ENCODE assay signal across 16 cellular contexts in the genomic region with DNA sequence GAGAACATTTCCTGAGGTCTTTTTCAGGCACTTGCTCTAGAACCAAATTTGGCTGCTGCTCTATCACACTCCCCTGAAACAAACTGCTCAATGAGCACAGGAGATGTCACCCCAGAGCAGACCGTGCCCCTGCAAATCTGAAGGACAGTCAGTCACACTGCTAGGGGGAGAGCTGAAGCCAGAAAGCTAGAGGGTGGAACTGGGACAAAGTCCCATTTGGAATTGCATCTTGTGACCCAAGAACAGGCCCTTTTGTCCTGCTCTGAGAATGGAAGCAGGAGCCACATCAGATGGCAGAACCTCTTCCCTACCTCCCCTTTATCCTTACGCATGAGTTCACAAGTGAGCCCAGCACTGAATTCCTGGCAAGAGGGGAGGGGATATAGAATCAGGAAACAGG.
A peak's percentile ranks its signal among the peaks of the same experiment; 100 is the strongest.
DNase-seq lines count a peak whose midpoint lies in the region; ATAC-seq, FAIRE-seq and TF ChIP-seq lines count a peak whose summit lies in the region.
"Had no signal": no experiment of that assay in that cellular context is flagged by ENCODE, and none has a peak within 500 bp of the region (broad histone marks: within the 10 kb centered on the region; RNA-seq: fewer than 3 reads in every experiment).

No MANE protein-coding gene starts in this region.

- peak overlapping the region; percentile 57 for H3K27ac Mint-ChIP-seq in nephron progenitor cell
- H3K27ac Mint-ChIP-seq: B cell; CD4-positive, alpha-beta T cell; HFFc6 had no signal

- ATAC-seq in mucosa of descending colon, result no peak

- H3K9me3 ChIP-seq in hepatocyte (ENCODE audit: low read depth) (no peaks in the 10 kb centered on the region), prostate gland (no peaks in the 10 kb centered on the region), mucosa of descending colon (no peaks in the 10 kb centered on the region)

- H3K27ac ChIP-seq in hepatocyte (peak overlapping the region; percentile 56), prostate gland (no peak overlapping the region)
- H3K27ac ChIP-seq: HL-60 had no signal

- peaks cover 40% of the 10 kb centered on the region for H3K36me3 Mint-ChIP-seq in nephron progenitor cell (ENCODE audit: low read depth)

- no peaks in the 10 kb centered on the region for H3K9me2 ChIP-seq in hepatocyte (replicated peaks; ENCODE audit: insufficient read depth)

- no peaks in the 10 kb centered on the region for H4K20me1 ChIP-seq in hepatocyte (ENCODE audit: insufficient read depth, poor library complexity, severe bottlenecking)

- H3K4me3 ChIP-seq in hepatocyte (no peak overlapping the region), prostate gland (no peak overlapping the region), mucosa of descending colon (no peak overlapping the region)

- TF ChIP-seq POLR2A in prostate gland (IDR thresholded peaks at IDR 0.05), result no peak

- peaks cover 3% of the 10 kb centered on the region for H3K4me1 ChIP-seq in hepatocyte (ENCODE audit: insufficient read depth)
- no peaks in the 10 kb centered on the region for H3K4me1 ChIP-seq in prostate gland (replicated peaks)
- H3K4me1 ChIP-seq in mucosa of descending colon (ENCODE audit: low read depth), result no peaks in the 10 kb centered on the region

- no peaks in the 10 kb centered on the region for H3K27me3 Mint-ChIP-seq in nephron progenitor cell (ENCODE audit: low read depth, poor library complexity)
- H3K27me3 Mint-ChIP-seq: B cell; CD4-positive, alpha-beta T cell had no signal

- peak; percentile 17 for DNase-seq in astrocyte of the hippocampus (ENCODE audit: low read depth, low spot score)
- DNase-seq in hepatocyte (ENCODE audit: low spot score), result no peak
- no peak for DNase-seq in nephron progenitor cell
- DNase-seq in urothelium cell line (ENCODE audit: low spot score), result no peak
- no peak for DNase-seq in prostate gland (ENCODE audit: low spot score)
- DNase-seq in mucosa of descending colon, result no peak
- DNase-seq in mucosa of gallbladder (ENCODE audit: low spot score), result no peak
- DNase-seq: Calu3; CD4-positive, alpha-beta T cell; HCEC 1CT; HFFc6 had no signal

- no peaks in the 10 kb centered on the region for H3K9me3 Mint-ChIP-seq in nephron progenitor cell
- H3K9me3 Mint-ChIP-seq: CD4-positive, alpha-beta T cell; HFFc6 had no signal

- no peak overlapping the region for H2AFZ ChIP-seq in hepatocyte

- no peak for TF ChIP-seq CTCF in hepatocyte (IDR thresholded peaks at IDR 0.05; ENCODE audit: poor library complexity)
- TF ChIP-seq CTCF in nephron progenitor cell (IDR thresholded peaks at IDR 0.05), result no peak
- TF ChIP-seq CTCF in prostate gland (IDR thresholded peaks at IDR 0.05), result no peak
- no peak for TF ChIP-seq CTCF in mucosa of descending colon (IDR thresholded peaks at IDR 0.05)

- H3K36me3 ChIP-seq in hepatocyte (replicated peaks; ENCODE audit: insufficient read depth, low read depth), result no peaks in the 10 kb centered on the region
- H3K36me3 ChIP-seq in prostate gland, result no peaks in the 10 kb centered on the region
- H3K36me3 ChIP-seq in mucosa of descending colon (ENCODE audit: low read depth), result no peaks in the 10 kb centered on the region

- peak; percentile 20 for FAIRE-seq in urothelium cell line (lab: Jason Lieb, UNC)
- FAIRE-seq: A204.1, G401.6, GM12891 had no signal

- no peak overlapping the region for H3K4me3 Mint-ChIP-seq in nephron progenitor cell
- H3K4me3 Mint-ChIP-seq: B cell; CD4-positive, alpha-beta T cell; HFFc6 had no signal

- intact Hi-C loops in prostate gland (cut with DNase I), result no loop called here
- intact Hi-C loops in mucosa of descending colon (cut with DNase I, micrococcal nuclease), result no loop called here

- H3K4me2 ChIP-seq in hepatocyte, result no peak overlapping the region

- H3K27me3 ChIP-seq in hepatocyte (no peaks in the 10 kb centered on the region), prostate gland (replicated peaks; ENCODE audit: insufficient read depth) (no peaks in the 10 kb centered on the region)

- peaks cover 10% of the 10 kb centered on the region for H3K4me1 Mint-ChIP-seq in nephron progenitor cell
- H3K4me1 Mint-ChIP-seq: B cell had no signal

- 85% methylated on average over 2 of the region's 2 CpGs for WGBS in hepatocyte (ENCODE audit: low lambda C conversion rate, missing lambda C conversion rate)
- WGBS in prostate gland, result 93% methylated on average over 2 of the region's 2 CpGs

- H3K79me2 ChIP-seq in hepatocyte, result no peaks in the 10 kb centered on the region
